31 cellular contexts compared by ENCODE assay signal in the genomic region with DNA sequence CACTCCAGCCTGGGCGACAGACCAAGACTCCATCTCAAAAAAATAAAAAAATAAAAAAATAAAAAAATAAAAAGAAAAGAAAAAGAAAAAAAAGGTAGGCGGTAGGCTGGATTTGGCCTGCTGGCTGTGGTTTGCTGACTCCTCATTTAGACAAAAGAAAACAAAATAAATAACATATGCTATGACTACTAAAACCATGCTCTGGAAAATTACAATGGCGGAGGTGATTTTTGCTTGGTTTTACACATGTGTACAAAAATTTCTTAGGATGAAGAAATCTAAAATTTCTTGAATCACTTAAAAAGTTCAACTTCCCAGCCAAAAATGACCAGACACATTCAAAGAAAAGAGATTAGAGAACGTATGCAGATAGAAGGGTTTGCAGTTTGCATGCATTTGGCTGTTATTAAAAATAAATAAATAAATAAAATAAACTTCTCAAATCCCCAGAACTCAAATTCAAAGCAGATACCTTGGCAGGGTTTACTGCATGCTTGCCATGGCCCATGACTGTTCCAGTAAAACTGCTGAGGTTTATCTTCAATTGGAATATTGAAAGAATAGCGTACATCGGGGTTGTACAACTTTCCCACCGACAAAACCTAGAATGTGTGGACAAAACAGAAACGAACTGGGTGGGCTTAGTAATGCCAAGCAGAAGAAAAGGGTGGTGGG.
"Had no signal": no experiment of that assay in that cellular context is flagged by ENCODE, and none has a peak within 500 bp of the region (broad histone marks: within the 10 kb centered on the region; RNA-seq: fewer than 3 reads in every experiment).

No MANE protein-coding gene starts in this region.

- H3K4me1 Mint-ChIP-seq: activated B cell treated with CpG ODN at 0.5 μM for 24 hours; activated CD4-positive, alpha-beta memory T cell treated with anti-CD3 and anti-CD28 coated beads, Interleukin-2, amount 10 ng/mL, durations not matched to agents 7 days and 5 days; activated CD8-positive, alpha-beta memory T cell treated with anti-CD3 and anti-CD28 coated beads, Interleukin-2, amount 10 ng/mL, durations not matched to agents 7 days and 5 days; activated naive CD8-positive, alpha-beta T cell treated with anti-CD3 and anti-CD28 coated beads for 36 hours had no signal

- H3K27ac ChIP-seq: ascending aorta, brain microvascular endothelial cell, VCaP had no signal

- H3K4me3 ChIP-seq: ascending aorta had no signal

- H3K9me3 ChIP-seq: ascending aorta had no signal

- ATAC-seq: activated CD8-positive, alpha-beta memory T cell treated with anti-CD3 and anti-CD28 coated beads, Interleukin-2, amount 10 ng/mL, durations not matched to agents 7 days and 5 days; PC-3 had no signal

- H3K9me3 Mint-ChIP-seq: activated B cell treated with CpG ODN at 0.5 μM for 24 hours; activated naive CD8-positive, alpha-beta T cell treated with anti-CD3 and anti-CD28 coated beads for 36 hours had no signal

- H3K36me3 Mint-ChIP-seq: activated CD8-positive, alpha-beta memory T cell treated with anti-CD3 and anti-CD28 coated beads, Interleukin-2, amount 10 ng/mL, durations not matched to agents 7 days and 5 days; activated naive CD8-positive, alpha-beta T cell treated with anti-CD3 and anti-CD28 coated beads for 36 hours had no signal

- H3K27ac Mint-ChIP-seq: activated B cell treated with CpG ODN at 0.5 μM for 24 hours; activated CD4-positive, alpha-beta memory T cell treated with anti-CD3 and anti-CD28 coated beads, Interleukin-2, amount 10 ng/mL, durations not matched to agents 7 days and 5 days; activated CD8-positive, alpha-beta memory T cell treated with anti-CD3 and anti-CD28 coated beads, Interleukin-2, amount 10 ng/mL, durations not matched to agents 7 days and 5 days; activated naive CD8-positive, alpha-beta T cell treated with anti-CD3 and anti-CD28 coated beads for 36 hours had no signal

- DNase-seq: activated B cell treated with CpG ODN at 0.5 μM for 24 hours; activated CD4-positive, alpha-beta memory T cell treated with anti-CD3 and anti-CD28 coated beads, Interleukin-2, amount 10 ng/mL, durations not matched to agents 7 days and 5 days; activated CD4-positive, alpha-beta T cell treated with anti-CD3 and anti-CD28 coated beads for 4 hours; activated CD4-positive, CD25-positive, alpha-beta regulatory T cell treated with anti-CD3 and anti-CD28 coated beads, Interleukin-2, amount 50 U/mL, for 72 hours; activated CD8-positive, alpha-beta memory T cell treated with anti-CD3 and anti-CD28 coated beads for 24 hours; activated CD8-positive, alpha-beta memory T cell treated with anti-CD3 and anti-CD28 coated beads, Interleukin-2, amount 10 ng/mL, durations not matched to agents 7 days and 5 days; activated CD8-positive, alpha-beta memory T cell treated with anti-CD3 and anti-CD28 coated beads, Interleukin-2, amount 50 U/mL, for 48 hours; activated effector memory CD4-positive, alpha-beta T cell treated with Interleukin-2 at 50 U/mL for 16 hours; activated naive CD4-positive, alpha-beta T cell; activated naive CD4-positive, alpha-beta T cell treated with anti-CD3 and anti-CD28 coated beads, Interleukin-2, amount 50 U/mL, for 16 hours; activated naive CD8-positive, alpha-beta T cell treated with anti-CD3 and anti-CD28 coated beads for 36 hours; activated T-cell treated with anti-CD3 and anti-CD28 coated beads, Interleukin-2, amount 50 U/mL, for 48 hours; amygdala; brain microvascular endothelial cell; central memory CD4-positive, alpha-beta T cell; Karpas-422; NCI-H1105; NCI-H1417 treated with DMSO at 0.1 percent for 48 hours; NCI-H1694; NCI-H1930; NCI-H2081 treated with DMSO at 0.1 percent for 48 hours; NCI-H345; NCI-H524 treated with DMSO at 0.1 percent for 48 hours; PC-3; Right ventricle myocardium superior; SW 1271; T-helper 1 cell; T-helper 2 cell; T-helper 9 cell had no signal

- H3K36me3 ChIP-seq: brain microvascular endothelial cell had no signal

- H3K27me3 Mint-ChIP-seq: activated B cell treated with CpG ODN at 0.5 μM for 24 hours; activated CD4-positive, alpha-beta memory T cell treated with anti-CD3 and anti-CD28 coated beads, Interleukin-2, amount 10 ng/mL, durations not matched to agents 7 days and 5 days; activated CD8-positive, alpha-beta memory T cell treated with anti-CD3 and anti-CD28 coated beads, Interleukin-2, amount 10 ng/mL, durations not matched to agents 7 days and 5 days; activated naive CD8-positive, alpha-beta T cell treated with anti-CD3 and anti-CD28 coated beads for 36 hours had no signal

- H3K27me3 ChIP-seq: ascending aorta, brain microvascular endothelial cell had no signal

- H3K4me1 ChIP-seq: ascending aorta had no signal

- H3K4me3 Mint-ChIP-seq: activated B cell treated with CpG ODN at 0.5 μM for 24 hours; activated CD4-positive, alpha-beta memory T cell treated with anti-CD3 and anti-CD28 coated beads, Interleukin-2, amount 10 ng/mL, durations not matched to agents 7 days and 5 days; activated CD8-positive, alpha-beta memory T cell treated with anti-CD3 and anti-CD28 coated beads, Interleukin-2, amount 10 ng/mL, durations not matched to agents 7 days and 5 days; activated naive CD8-positive, alpha-beta T cell treated with anti-CD3 and anti-CD28 coated beads for 36 hours had no signal
